1 cellular context compared by ENCODE assay signal in the genomic region with DNA sequence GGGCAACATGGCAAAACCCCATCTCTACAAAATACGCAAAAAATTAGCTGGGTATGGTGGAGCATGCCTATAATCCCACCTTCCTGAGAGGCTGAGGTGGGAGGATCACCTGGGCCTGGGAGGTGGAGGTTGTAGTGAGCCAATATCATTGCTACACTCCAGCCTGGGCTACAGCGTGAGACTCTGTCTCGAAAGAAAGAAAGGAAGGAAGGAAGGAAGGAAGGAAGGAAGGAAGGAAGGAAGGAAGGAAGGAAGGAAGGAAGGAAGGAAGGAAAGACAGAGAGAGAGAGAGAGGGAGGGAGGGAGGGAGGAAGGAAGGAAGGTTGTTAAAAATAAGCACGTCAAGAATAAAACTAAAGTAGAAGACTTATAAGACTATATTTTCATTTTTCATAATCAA.
TF ChIP-seq lines count a peak whose summit lies in the region.

No MANE protein-coding gene starts in this region.

TF ChIP-seq in endothelial cell of umbilical vein, 7 proteins besides CTCF, POLR2A, EP300 and RAD21:
- TF ChIP-seq POLR2AphosphoS5 (IDR thresholded peaks at IDR 0.05; ENCODE audit: insufficient read depth, low read depth, low read length) (no peak), FOS (IDR thresholded peaks at IDR 0.05; ENCODE audit: borderline replicate concordance, insufficient read depth, low read length) (no peak), EZH2 (IDR thresholded peaks at IDR 0.05; ENCODE audit: borderline replicate concordance, low read depth, low read length, severe bottlenecking) (no peak), GATA2 (IDR thresholded peaks at IDR 0.05; ENCODE audit: insufficient read depth, insufficient read length, low read depth, low read length) (no peak), JUN (IDR thresholded peaks at IDR 0.05; ENCODE audit: borderline replicate concordance, insufficient read depth, insufficient read length, low read depth) (no peak), MYC (IDR thresholded peaks at IDR 0.05; ENCODE audit: low read depth, low read length) (no peak)
- TF ChIP-seq, protein P1, sequence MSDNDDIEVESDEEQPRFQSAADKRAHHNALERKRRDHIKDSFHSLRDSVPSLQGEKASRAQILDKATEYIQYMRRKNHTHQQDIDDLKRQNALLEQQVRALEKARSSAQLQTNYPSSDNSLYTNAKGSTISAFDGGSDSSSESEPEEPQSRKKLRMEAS (IDR thresholded peaks at IDR 0.05; ENCODE audit: insufficient read depth, insufficient read length) = no peak
